ENCODE assay signal across 22 cellular contexts in genomic region chr18:62669225-62669624, GRCh38. TPM values are rescaled to one million over a fixed set of nuclear protein-coding genes. Genes with fewer than 3 reads are reported as not detected.
A peak's percentile ranks its signal among the peaks of the same experiment; 100 is the strongest.
DNase-seq lines count a peak whose midpoint lies in the region; ATAC-seq, FAIRE-seq and TF ChIP-seq lines count a peak whose summit lies in the region.
"Had no signal": no experiment of that assay in that cellular context is flagged by ENCODE, and none has a peak within 500 bp of the region (broad histone marks: within the 10 kb centered on the region; RNA-seq: fewer than 3 reads in every experiment).

No MANE protein-coding gene starts in this region.

- ATAC-seq in HG02885 (IDR thresholded peaks at IDR 0.05; ENCODE audit: poor library complexity, unreplicated experiment) (peak; percentile 78), GM12878 (no peak), HG02642 (IDR thresholded peaks at IDR 0.05; ENCODE audit: poor library complexity, unreplicated experiment) (no peak)

- SMC1A ChIA-PET in GM12878 (lab: Charles Lee; ENCODE audit: uncharacterized antibody, unreplicated experiment) = no interaction called here

- H2AFZ ChIP-seq in GM12878 (ENCODE audit: control insufficient read depth, low read depth, low read length) = no peak overlapping the region
- H2AFZ ChIP-seq: GM23248 had no signal

- DNase-seq in activated T-helper 1 cell treated with anti-CD3 and anti-CD28 coated beads, Interleukin-12 subunit alpha, Interleukin-12 subunit beta, Interleukin-2, Interleukin-4 antibody, amounts not matched to agents 30 ng/mL and 10 ng/mL and 1 ng/mL, durations not matched to agents 14 hours and 24 hours and 36 hours (ENCODE audit: low spot score) = no peak
- no peak for DNase-seq in GM12878 (ENCODE audit: low read depth, low spot score)
- DNase-seq in activated effector memory CD4-positive, alpha-beta T cell treated with anti-CD3 and anti-CD28 coated beads, Interleukin-2, amount 50 U/mL, for 16 hours = no peak
- no peak for DNase-seq in NCI-H69 (lab: John Stamatoyannopoulos, UW)
- DNase-seq: ACHN; BE2C; C1 segment of cervical spinal cord; CD4-positive, CD25-positive, alpha-beta regulatory T cell; CD8-positive, alpha-beta memory T cell; COR-L47; DMS 273 treated with DMSO at 0.1 percent for 48 hours; DMS53; DND-41; EL; GM23248 had no signal

- no peak for TF ChIP-seq EP300 in GM12878 (IDR thresholded peaks at IDR 0.05; ENCODE audit: borderline replicate concordance in 1 of 2, control insufficient read depth in 1 of 2, low read depth in 2 of 2, low read length in 2 of 2)

- WGBS in GM12878 (ENCODE audit: insufficient coverage, insufficient replicate concordance, low lambda C conversion rate, missing lambda C conversion rate) = 53% methylated on average over 1 of the region's 1 CpG

- H4K20me1 ChIP-seq in GM12878 (ENCODE audit: control insufficient read depth, insufficient read depth) = no peaks in the 10 kb centered on the region

- H3K27me3 ChIP-seq in GM12878 (replicated peaks in 1 of 2; ENCODE audit: control insufficient read depth in 2 of 2, insufficient read depth in 2 of 2, low read length in 1 of 2) = no peaks in the 10 kb centered on the region
- H3K27me3 ChIP-seq: BE2C had no signal

- FAIRE-seq in GM12878 (lab: Jason Lieb, UNC) = no peak
- FAIRE-seq: A204.1, GM12891, GM19239 had no signal

- RAD21 ChIA-PET in GM12878 (lab: Charles Lee; ENCODE audit: unreplicated experiment) = no interaction called here

- TF ChIP-seq RAD21 in GM12878 (IDR thresholded peaks at IDR 0.05; ENCODE audit: insufficient read depth, low read depth, low read length) = no peak

- H3K4me2 ChIP-seq in GM12878 (ENCODE audit: control insufficient read depth, insufficient read depth) = no peak overlapping the region

- intact Hi-C loops in activated T-helper 1 cell treated with anti-CD3 and anti-CD28 coated beads, Interleukin-12 subunit alpha, Interleukin-12 subunit beta, Interleukin-2, Interleukin-4 antibody, amounts not matched to agents 30 ng/mL and 10 ng/mL and 1 ng/mL, durations not matched to agents 14 hours and 24 hours and 36 hours (cut with micrococcal nuclease) = no loop called here
- intact Hi-C loops in GM12878 (cut with micrococcal nuclease; ENCODE audit: unreplicated experiment) = no loop called here

- peaks cover 12% of the 10 kb centered on the region for H3K4me1 Mint-ChIP-seq in activated T-helper 1 cell treated with anti-CD3 and anti-CD28 coated beads, Interleukin-12 subunit alpha, Interleukin-12 subunit beta, Interleukin-2, Interleukin-4 antibody, amounts not matched to agents 30 ng/mL and 10 ng/mL and 1 ng/mL, durations not matched to agents 14 hours and 24 hours and 36 hours (ENCODE audit: low read depth)
- peaks cover 26% of the 10 kb centered on the region for H3K4me1 Mint-ChIP-seq in stimulated activated naive CD8-positive, alpha-beta T cell treated with anti-CD3 and anti-CD28 coated beads, Interleukin-15, Interleukin-2, amounts not matched to agents 100 ng/mL and 50 ng/mL, for 24 hours (ENCODE audit: low read depth)
- H3K4me1 Mint-ChIP-seq: CD8-positive, alpha-beta memory T cell had no signal

- H3K4me1 ChIP-seq in GM12878 (ENCODE audit: control insufficient read depth, insufficient read depth, low read length) = peaks cover 3% of the 10 kb centered on the region
- H3K4me1 ChIP-seq: BE2C, HAP-1 had no signal

- BruUV-seq in GM12878 (replicated peaks; lab: Mats Ljungman, UMichigan) = no TSS peak

- POLR2A ChIA-PET in GM12878 (lab: Charles Lee) = no interaction called here

- no peak for TF ChIP-seq POLR2A in GM12878 (IDR thresholded peaks at IDR 0.05; ENCODE audit: low read depth, low read length)

- peaks cover 3% of the 10 kb centered on the region for H3K27me3 Mint-ChIP-seq in activated T-helper 1 cell treated with anti-CD3 and anti-CD28 coated beads, Interleukin-12 subunit alpha, Interleukin-12 subunit beta, Interleukin-2, Interleukin-4 antibody, amounts not matched to agents 30 ng/mL and 10 ng/mL and 1 ng/mL, durations not matched to agents 14 hours and 24 hours and 36 hours (ENCODE audit: insufficient read depth)
- H3K27me3 Mint-ChIP-seq in stimulated activated naive CD8-positive, alpha-beta T cell treated with anti-CD3 and anti-CD28 coated beads, Interleukin-15, Interleukin-2, amounts not matched to agents 100 ng/mL and 50 ng/mL, for 24 hours = peaks cover 6% of the 10 kb centered on the region

- CTCF ChIA-PET in GM12878 (lab: Yijun Ruan, JAX) = no interaction called here

- H3K9me3 ChIP-seq in GM12878 (replicated peaks; ENCODE audit: control insufficient read depth, insufficient read depth, low read length) = no peaks in the 10 kb centered on the region; the same call in 2 of the 3 replicates
- H3K9me3 ChIP-seq: BE2C, HAP-1 had no signal

- H3K79me2 ChIP-seq in GM12878 (ENCODE audit: control insufficient read depth, insufficient read depth, low read length) = no peaks in the 10 kb centered on the region

- no peak overlapping the region for H3K9ac ChIP-seq in GM12878 (ENCODE audit: control insufficient read depth, insufficient read depth, low read length)
- H3K9ac ChIP-seq: GM23248 had no signal

- no peaks in the 10 kb centered on the region for H3K36me3 Mint-ChIP-seq in activated T-helper 1 cell treated with anti-CD3 and anti-CD28 coated beads, Interleukin-12 subunit alpha, Interleukin-12 subunit beta, Interleukin-2, Interleukin-4 antibody, amounts not matched to agents 30 ng/mL and 10 ng/mL and 1 ng/mL, durations not matched to agents 14 hours and 24 hours and 36 hours (ENCODE audit: low read depth)
- peaks cover 7% of the 10 kb centered on the region for H3K36me3 Mint-ChIP-seq in stimulated activated naive CD8-positive, alpha-beta T cell treated with anti-CD3 and anti-CD28 coated beads, Interleukin-15, Interleukin-2, amounts not matched to agents 100 ng/mL and 50 ng/mL, for 24 hours (ENCODE audit: low read depth)

- H3K27ac Mint-ChIP-seq in activated T-helper 1 cell treated with anti-CD3 and anti-CD28 coated beads, Interleukin-12 subunit alpha, Interleukin-12 subunit beta, Interleukin-2, Interleukin-4 antibody, amounts not matched to agents 30 ng/mL and 10 ng/mL and 1 ng/mL, durations not matched to agents 14 hours and 24 hours and 36 hours = peak overlapping the region; percentile 25
- H3K27ac Mint-ChIP-seq in stimulated activated naive CD8-positive, alpha-beta T cell treated with anti-CD3 and anti-CD28 coated beads, Interleukin-15, Interleukin-2, amounts not matched to agents 100 ng/mL and 50 ng/mL, for 24 hours = peak overlapping the region; percentile 69
- H3K27ac Mint-ChIP-seq: CD4-positive, CD25-positive, alpha-beta regulatory T cell; CD8-positive, alpha-beta memory T cell had no signal

- no peak overlapping the region for H3K4me3 ChIP-seq in GM12878
- H3K4me3 ChIP-seq: GM23248, HAP-1 had no signal

- H3K9me3 Mint-ChIP-seq in activated T-helper 1 cell treated with anti-CD3 and anti-CD28 coated beads, Interleukin-12 subunit alpha, Interleukin-12 subunit beta, Interleukin-2, Interleukin-4 antibody, amounts not matched to agents 30 ng/mL and 10 ng/mL and 1 ng/mL, durations not matched to agents 14 hours and 24 hours and 36 hours = peaks cover 6% of the 10 kb centered on the region
- peaks cover 17% of the 10 kb centered on the region for H3K9me3 Mint-ChIP-seq in stimulated activated naive CD8-positive, alpha-beta T cell treated with anti-CD3 and anti-CD28 coated beads, Interleukin-15, Interleukin-2, amounts not matched to agents 100 ng/mL and 50 ng/mL, for 24 hours

- no peak for TF ChIP-seq CTCF in GM12878 (IDR thresholded peaks at IDR 0.05 in 2 of 3, conservative IDR thresholded peaks at IDR 0.05 in 1 of 3; ENCODE audit: control insufficient read depth in 2 of 3, extremely low read depth in 1 of 3, insufficient read depth in 1 of 3, low read depth in 3 of 3, low read length in 3 of 3)

- no peaks in the 10 kb centered on the region for H3K36me3 ChIP-seq in GM12878 (ENCODE audit: control insufficient read depth in 2 of 2, insufficient read depth in 2 of 2, low read length in 1 of 2)
- H3K36me3 ChIP-seq: BE2C, HAP-1 had no signal

- in situ Hi-C loops in GM12878 (cut with MboI) = no loop called here

- no peak overlapping the region for H3K4me3 Mint-ChIP-seq in activated T-helper 1 cell treated with anti-CD3 and anti-CD28 coated beads, Interleukin-12 subunit alpha, Interleukin-12 subunit beta, Interleukin-2, Interleukin-4 antibody, amounts not matched to agents 30 ng/mL and 10 ng/mL and 1 ng/mL, durations not matched to agents 14 hours and 24 hours and 36 hours
- no peak overlapping the region for H3K4me3 Mint-ChIP-seq in stimulated activated naive CD8-positive, alpha-beta T cell treated with anti-CD3 and anti-CD28 coated beads, Interleukin-15, Interleukin-2, amounts not matched to agents 100 ng/mL and 50 ng/mL, for 24 hours
- H3K4me3 Mint-ChIP-seq: CD4-positive, CD25-positive, alpha-beta regulatory T cell; CD8-positive, alpha-beta memory T cell had no signal

- H3K27ac ChIP-seq in GM12878 (ENCODE audit: control insufficient read depth, insufficient read depth) = no peak overlapping the region
- H3K27ac ChIP-seq: GM23248 had no signal

TF ChIP-seq in GM12878, 131 proteins besides CTCF, POLR2A, EP300 and RAD21:
- TF ChIP-seq RUNX3 (IDR thresholded peaks at IDR 0.05; ENCODE audit: low read length) = peak; percentile 52; the same call in 1 of the 2 replicates
- TF ChIP-seq MEF2A (IDR thresholded peaks at IDR 0.05; ENCODE audit: insufficient read depth, low read depth, low read length) = no peak
- TF ChIP-seq RBBP5 (conservative IDR thresholded peaks at IDR 0.05) = no peak
- no peak for TF ChIP-seq BHLHE40 (IDR thresholded peaks at IDR 0.05; ENCODE audit: borderline replicate concordance in 1 of 2, low read depth in 2 of 2, low read length in 1 of 2)

RNA-seq across cellular contexts. Expression of gene PHLPP1, which starts 46.1 kb away (rescaled TPM):
- 14.1 and 14.4 TPM in 2 replicates for total RNA-seq in activated T-helper 1 cell treated with anti-CD3 and anti-CD28 coated beads, Interleukin-12 subunit alpha, Interleukin-12 subunit beta, Interleukin-2, Interleukin-4 antibody, amounts not matched to agents 30 ng/mL and 10 ng/mL and 1 ng/mL, durations not matched to agents 14 hours and 24 hours and 36 hours
- total RNA-seq in GM12878 (2013; cell fraction: nucleolus; rRNA removed) = 15.6 and 19.1 TPM in 2 replicates
- 3.5 and 3.9 TPM in 2 replicates for total RNA-seq in GM12878 (2014; rRNA removed)
- total RNA-seq in GM12878 (2014; rRNA removed; fragmentation: Illumina TruSeq; extraction: Trizol) = 3.0 and 3.4 TPM in 2 replicates
- 4.8 and 7.0 TPM in 2 replicates for total RNA-seq in GM12878 (2021)
- polyA plus RNA-seq in GM12878 (2011; ENCODE audit: low read depth) = 2.5 TPM
- 0.35 and 0.58 TPM in 2 replicates for polyA plus RNA-seq in GM12878 (2011; rRNA removed)
- 0.38 and 0.66 TPM in 2 replicates for polyA plus RNA-seq in GM12878 (2011; cell fraction: cytosol; rRNA removed)
- polyA plus RNA-seq in GM12878 (2011; cell fraction: nucleus; rRNA removed) = 0.54 and 0.55 TPM in 2 replicates
- 4.0 and 4.2 TPM in 2 replicates for polyA plus RNA-seq in GM12878 (2012)
- polyA plus RNA-seq in GM12878 (2014; fragmentation: Illumina TruSeq; extraction: Trizol) = 4.7 and 6.2 TPM in 2 replicates
- under 1 TPM; 0.42 to 0.53 TPM for polyA plus RNA-seq in GM12878 (2014; fragmentation: Nextera tagmentation; extraction: Ambion mirVana)
- polyA plus RNA-seq in GM12878 (2014; rRNA removed) = 1.9 and 3.0 TPM in 2 replicates
- under 1 TPM; 0.42 to 0.82 TPM for polyA plus RNA-seq in GM12878 (2016; fragmentation: Nextera tagmentation; extraction: Ambion mirVana)
- polyA minus RNA-seq in GM12878 (2011; rRNA and poly(A)+ RNA removed) = 1.9 and 2.9 TPM in 2 replicates
- polyA minus RNA-seq in GM12878 (2011; cell fraction: cytosol; rRNA and poly(A)+ RNA removed) = 0.52 and 3.1 TPM in 2 replicates
- 1.8 and 2.5 TPM in 2 replicates for polyA minus RNA-seq in GM12878 (2011; cell fraction: nucleus; rRNA and poly(A)+ RNA removed)
